ENCODE assay signal across 29 cellular contexts in the genomic region with DNA sequence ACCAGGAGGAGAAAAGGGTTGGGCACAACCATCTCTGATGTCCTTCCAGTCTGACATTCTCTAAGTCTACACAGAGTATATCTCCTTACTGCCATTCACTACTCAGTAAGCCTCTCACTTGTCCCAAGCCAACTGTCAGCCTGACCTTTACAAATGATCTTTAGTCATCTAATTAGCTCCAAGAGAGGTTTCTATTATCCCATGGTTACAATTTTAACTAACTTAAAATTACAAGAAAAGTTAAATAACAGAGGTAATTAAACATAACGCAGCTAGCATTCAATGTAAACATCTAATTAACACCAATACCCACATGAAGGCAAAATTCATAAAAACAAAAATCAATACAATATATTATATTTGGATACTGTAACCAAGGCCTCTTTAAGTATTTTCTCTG.
"Had no signal": no experiment of that assay in that cellular context is flagged by ENCODE, and none has a peak within 500 bp of the region (broad histone marks: within the 10 kb centered on the region; RNA-seq: fewer than 3 reads in every experiment).

No MANE protein-coding gene starts in this region.

- H3K4me1 ChIP-seq: adrenal gland, body of pancreas, colonic mucosa, esophagus squamous epithelium, gastroesophageal sphincter had no signal

- H3K27ac ChIP-seq: adrenal gland, body of pancreas, colonic mucosa, epithelial cell of prostate, esophagus squamous epithelium, gastroesophageal sphincter, heart right ventricle, WERI-Rb-1 had no signal

- H3K36me3 ChIP-seq: adrenal gland, colonic mucosa, esophagus squamous epithelium, gastroesophageal sphincter, heart right ventricle, WERI-Rb-1 had no signal

- H3K27me3 ChIP-seq: adrenal gland, body of pancreas, colonic mucosa, esophagus squamous epithelium, gastroesophageal sphincter, heart right ventricle had no signal

- DNase-seq: activated B cell treated with CpG ODN at 0.5 μM for 24 hours; activated CD4-positive, alpha-beta T cell treated with anti-CD3 and anti-CD28 coated beads for 48 hours; activated CD4-positive, alpha-beta T cell treated with anti-CD3 and anti-CD28 coated beads, Interleukin-2, amount 50 U/mL, for 1 hour; activated CD4-positive, alpha-beta T cell treated with anti-CD3 and anti-CD28 coated beads, Interleukin-2, amount 50 U/mL, for 48 hours; activated CD8-positive, alpha-beta memory T cell treated with anti-CD3 and anti-CD28 coated beads for 24 hours; activated CD8-positive, alpha-beta T cell treated with anti-CD3 and anti-CD28 coated beads for 36 hours; activated effector memory CD4-positive, alpha-beta T cell treated with anti-CD3 and anti-CD28 coated beads, Interleukin-2, amount 50 U/mL, for 16 hours; activated naive CD4-positive, alpha-beta T cell treated with anti-CD3 and anti-CD28 coated beads for 36 hours; activated naive CD8-positive, alpha-beta T cell treated with anti-CD3 and anti-CD28 coated beads for 36 hours; activated naive CD8-positive, alpha-beta T cell treated with anti-CD3 and anti-CD28 coated beads, Interleukin-2, amount 50 U/mL, for 24 hours; activated T-cell treated with anti-CD3 and anti-CD28 coated beads, Interleukin-2, amount 50 U/mL, for 4 hours; adrenal gland; amygdala; aorta; body of pancreas; central memory CD4-positive, alpha-beta T cell; cerebellar nuclear complex; colonic mucosa; effector CD8-positive, alpha-beta T cell; esophagus squamous epithelium; foreskin melanocyte; heart right ventricle; T-helper 17 cell; T1000; WERI-Rb-1 had no signal

- FAIRE-seq: endometrium, endothelial cell of umbilical vein had no signal

- H3K9me3 ChIP-seq: adrenal gland, body of pancreas, colonic mucosa, esophagus squamous epithelium, gastroesophageal sphincter, heart right ventricle had no signal

- H3K4me3 ChIP-seq: adrenal gland, body of pancreas, colonic mucosa, esophagus squamous epithelium, gastroesophageal sphincter, heart right ventricle had no signal
